In the genomic region with DNA sequence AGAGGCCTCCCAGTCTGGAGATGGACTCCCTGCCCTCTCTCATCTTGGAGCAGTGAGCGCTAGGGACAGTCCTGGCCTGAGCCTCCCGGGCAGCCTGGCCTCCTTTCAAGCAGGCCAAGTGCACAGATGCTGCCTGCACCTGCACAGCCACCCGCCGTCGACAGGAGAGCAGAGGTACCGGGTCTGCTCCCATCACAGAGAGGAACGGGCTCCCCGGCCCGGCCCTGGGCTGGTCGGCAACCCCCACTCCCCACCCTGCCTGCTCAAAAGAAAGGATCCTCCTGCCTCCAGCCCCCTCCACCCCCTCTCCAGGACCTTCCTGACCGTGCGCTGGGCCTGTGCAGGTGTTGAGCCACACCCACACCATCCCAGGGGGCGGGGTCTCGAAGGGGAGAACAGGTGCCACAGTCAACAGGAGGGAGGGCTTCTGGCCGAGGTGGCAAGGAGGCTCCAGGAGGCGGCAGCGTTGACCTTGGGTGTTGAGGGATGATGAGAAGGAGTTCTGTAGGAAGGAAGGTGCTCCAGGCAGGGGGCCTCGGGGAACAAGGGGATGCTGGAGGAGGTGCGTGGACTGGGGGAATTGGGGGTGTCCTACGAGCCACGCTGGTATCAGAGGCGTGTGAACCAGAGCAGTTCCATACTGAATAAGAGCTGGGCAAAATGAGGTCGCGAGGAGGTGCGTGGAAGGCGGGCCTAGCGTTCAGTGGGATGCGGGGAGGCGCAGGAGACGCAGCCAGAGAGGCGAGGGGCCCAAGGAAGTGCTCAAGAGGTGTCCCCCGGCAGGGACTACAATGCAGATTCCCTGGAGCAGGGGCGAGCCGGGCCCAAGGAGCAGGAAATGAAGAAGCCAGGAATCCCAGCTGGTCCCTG, we compare ENCODE assay signal across 7 cellular contexts. TPM values are rescaled to one million over a fixed set of nuclear protein-coding genes. Genes with fewer than 3 reads are reported as not detected.
A peak's percentile ranks its signal among the peaks of the same experiment; 100 is the strongest.
DNase-seq lines count a peak whose midpoint lies in the region; ATAC-seq and TF ChIP-seq lines count a peak whose summit lies in the region.

No MANE protein-coding gene starts in this region.

- H3K4me1 ChIP-seq in prostate gland (replicated peaks): no peaks in the 10 kb centered on the region

- H3K36me3 ChIP-seq in prostate gland: no peaks in the 10 kb centered on the region

- peaks cover 49% of the 10 kb centered on the region for H3K4me1 Mint-ChIP-seq in nephron progenitor cell

- no peaks in the 10 kb centered on the region for H3K9me3 Mint-ChIP-seq in nephron progenitor cell

- H3K9me3 ChIP-seq in prostate gland: no peaks in the 10 kb centered on the region

- WGBS in prostate gland: 12% methylated on average over 34 of the region's 34 CpGs

- H3K4me3 Mint-ChIP-seq in nephron progenitor cell: peak overlapping the region; percentile 61

- peak overlapping the region in 1 of 2 donors; percentile 10 for H3K4me3 ChIP-seq in prostate gland

- DNase-seq in NCI-H2107 treated with DMSO at 0.1 percent for 48 hours (lab: John Stamatoyannopoulos, UW; ENCODE audit: unreplicated experiment) (peak; percentile 69), T47D (ENCODE audit: low read depth in 1 of 2, low spot score in 1 of 2) (peak; percentile 73 to 93), nephron progenitor cell (no peak), HEK293T (ENCODE audit: extremely low spot score) (no peak), prostate gland (ENCODE audit: low spot score) (no peak)

- H3K27ac Mint-ChIP-seq in nephron progenitor cell: no peak overlapping the region

- H3K27ac ChIP-seq in prostate gland: no peak overlapping the region

- POLR2A ChIA-PET in HEK293T (lab: Yijun Ruan, JAX): no interaction called here

- in situ Hi-C loops in T47D (cut with HindIII; ENCODE audit: low pct_unique_long_range_greater_than_20kb, low sequenced_read_pairs): no loop called here

- no peak for TF ChIP-seq POLR2A in prostate gland (IDR thresholded peaks at IDR 0.05)

- peaks cover 43% of the 10 kb centered on the region for H3K27me3 Mint-ChIP-seq in nephron progenitor cell (ENCODE audit: low read depth, poor library complexity)

- CTCF ChIA-PET in HEK293T (lab: Yijun Ruan, JAX): no interaction called here

- intact Hi-C loops in prostate gland (cut with DNase I): loop anchor here (10.0 kb wide), 1 partner anchor 436 kb away; no protein-coding TSS in a partner anchor

- ATAC-seq in GM19035 (IDR thresholded peaks at IDR 0.05; ENCODE audit: unreplicated experiment): peak; percentile 1
- no peak for ATAC-seq in HG03520 (IDR thresholded peaks at IDR 0.05; ENCODE audit: unreplicated experiment)

- no peaks in the 10 kb centered on the region for H3K36me3 Mint-ChIP-seq in nephron progenitor cell (ENCODE audit: low read depth)

- TF ChIP-seq CTCF in nephron progenitor cell (IDR thresholded peaks at IDR 0.05) (no peak), prostate gland (IDR thresholded peaks at IDR 0.05) (no peak)

- H3K27me3 ChIP-seq in prostate gland (replicated peaks; ENCODE audit: insufficient read depth): no peaks in the 10 kb centered on the region

TF ChIP-seq in HEK293T, 16 proteins besides CTCF, POLR2A, EP300 and RAD21:
- no peak for TF ChIP-seq ELF4 (IDR thresholded peaks at IDR 0.05)
- TF ChIP-seq ARNT (IDR thresholded peaks at IDR 0.05): no peak
- no peak for TF ChIP-seq NFRKB (IDR thresholded peaks at IDR 0.05)
- no peak for TF ChIP-seq FOXM1 (IDR thresholded peaks at IDR 0.05; ENCODE audit: borderline replicate concordance)
- no peak for TF ChIP-seq FOXA1 (IDR thresholded peaks at IDR 0.05)
- TF ChIP-seq TARDBP (IDR thresholded peaks at IDR 0.05): no peak
- TF ChIP-seq ZNF384 (IDR thresholded peaks at IDR 0.05): no peak
- TF ChIP-seq HDGF (IDR thresholded peaks at IDR 0.05; ENCODE audit: borderline replicate concordance): no peak
- no peak for TF ChIP-seq LEF1 (IDR thresholded peaks at IDR 0.05; ENCODE audit: borderline replicate concordance)
- TF ChIP-seq, protein P1, sequence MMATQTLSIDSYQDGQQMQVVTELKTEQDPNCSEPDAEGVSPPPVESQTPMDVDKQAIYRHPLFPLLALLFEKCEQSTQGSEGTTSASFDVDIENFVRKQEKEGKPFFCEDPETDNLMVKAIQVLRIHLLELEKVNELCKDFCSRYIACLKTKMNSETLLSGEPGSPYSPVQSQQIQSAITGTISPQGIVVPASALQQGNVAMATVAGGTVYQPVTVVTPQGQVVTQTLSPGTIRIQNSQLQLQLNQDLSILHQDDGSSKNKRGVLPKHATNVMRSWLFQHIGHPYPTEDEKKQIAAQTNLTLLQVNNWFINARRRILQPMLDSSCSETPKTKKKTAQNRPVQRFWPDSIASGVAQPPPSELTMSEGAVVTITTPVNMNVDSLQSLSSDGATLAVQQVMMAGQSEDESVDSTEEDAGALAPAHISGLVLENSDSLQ (IDR thresholded peaks at IDR 0.05): no peak
- no peak for TF ChIP-seq CTBP1 (IDR thresholded peaks at IDR 0.05; ENCODE audit: borderline replicate concordance)
- no peak for TF ChIP-seq SUZ12 (IDR thresholded peaks at IDR 0.05)
- no peak for TF ChIP-seq L3MBTL2 (conservative IDR thresholded peaks at IDR 0.05)
- no peak for TF ChIP-seq SP1 (IDR thresholded peaks at IDR 0.05)
- no peak for TF ChIP-seq BHLHE40 (IDR thresholded peaks at IDR 0.05; ENCODE audit: borderline replicate concordance)
- TF ChIP-seq FOXK2 (IDR thresholded peaks at IDR 0.05): no peak
TF ChIP-seq in HEK293T: peak in this region for 0.

RNA-seq across cellular contexts. Expression of a gene that starts 1.0 kb away (rescaled TPM):
- total RNA-seq in prostate gland: 1 to 10 TPM in 1 of 2 donors, under 1 TPM in 1; 0.64 to 2.7 TPM

RNA-seq across cellular contexts. Expression of a gene that starts 29.8 kb away (rescaled TPM):
- total RNA-seq in prostate gland: 1 to 10 TPM in 1 of 2 donors, not detected in 1; 4.6 TPM

RNA-seq across cellular contexts. Expression of a gene that starts 46.9 kb away (rescaled TPM):
- total RNA-seq in prostate gland: 10 to 100 TPM; 12.9 to 30.2 TPM

Comparison
In these comparisons a context has a peak if more than half of its experiments do, and no peak if none do; other contexts are left out.
1. DNase-seq: peak in NCI-H2107 treated with DMSO at 0.1 percent for 48 hours (single experiment) and T47D (2 of 2); none in nephron progenitor cell (single experiment), HEK293T (single experiment) and prostate gland (single experiment).